ENCODE assay signal across 13 cellular contexts in genomic region chr16:19704321-19705130, GRCh38. TPM values are rescaled to one million over a fixed set of nuclear protein-coding genes. Genes with fewer than 3 reads are reported as not detected.
DNase-seq lines count a peak whose midpoint lies in the region; ATAC-seq, FAIRE-seq and TF ChIP-seq lines count a peak whose summit lies in the region.
"Had no signal": no experiment of that assay in that cellular context is flagged by ENCODE, and none has a peak within 500 bp of the region (broad histone marks: within the 10 kb centered on the region; RNA-seq: fewer than 3 reads in every experiment).

No MANE protein-coding gene starts in this region.

- H3K27ac ChIP-seq in lung (ENCODE audit: low read depth in 1 of 2, low read length in 1 of 2) = peak overlapping the region; percentile 4 to 61
- H3K27ac ChIP-seq in prostate gland = no peak overlapping the region

- no peaks in the 10 kb centered on the region for H3K9me3 ChIP-seq in lung (ENCODE audit: control insufficient read depth in 2 of 2, insufficient read depth in 1 of 2, low read length in 1 of 2)
- H3K9me3 ChIP-seq in prostate gland = no peaks in the 10 kb centered on the region

- FAIRE-seq in urothelium cell line (lab: Jason Lieb, UNC) = no peak
- FAIRE-seq: A204.1, GM12878, HTR-8/SVneo had no signal

- peak overlapping the region; percentile 20 for H3K27ac Mint-ChIP-seq in activated CD8-positive, alpha-beta T cell treated with anti-CD3 and anti-CD28 coated beads for 36 hours
- H3K27ac Mint-ChIP-seq in activated CD8-positive, alpha-beta T cell treated with anti-CD3 and anti-CD28 coated beads, Interleukin-2, amount 10 ng/mL, durations not matched to agents 7 days and 5 days = no peak overlapping the region
- peak overlapping the region; percentile 48 for H3K27ac Mint-ChIP-seq in endothelial cell (ENCODE audit: unreplicated experiment)
- H3K27ac Mint-ChIP-seq: stimulated activated naive CD8-positive, alpha-beta T cell treated with anti-CD3 and anti-CD28 coated beads, Interleukin-15, Interleukin-2, amounts not matched to agents 100 ng/mL and 50 ng/mL, for 24 hours had no signal

- TF ChIP-seq CTCF in activated CD8-positive, alpha-beta T cell treated with anti-CD3 and anti-CD28 coated beads for 36 hours (IDR thresholded peaks at IDR 0.05) = no peak
- TF ChIP-seq CTCF in endothelial cell (IDR thresholded peaks at IDR 0.05; ENCODE audit: unreplicated experiment) (no peak), lung (IDR thresholded peaks at IDR 0.05; ENCODE audit: control extremely low read depth, extremely low read depth) (no peak), prostate gland (IDR thresholded peaks at IDR 0.05) (no peak)

- no peak for DNase-seq in activated CD8-positive, alpha-beta T cell treated with anti-CD3 and anti-CD28 coated beads for 36 hours
- no peak for DNase-seq in activated CD8-positive, alpha-beta T cell treated with anti-CD3 and anti-CD28 coated beads, Interleukin-2, amount 10 ng/mL, durations not matched to agents 7 days and 5 days
- DNase-seq in endothelial cell (ENCODE audit: low spot score) (no peak), lung (ENCODE audit: low spot score) (peak; percentile 51), urothelium cell line (ENCODE audit: low spot score) (peak; percentile 12), NCI-H1436 (lab: John Stamatoyannopoulos, UW) (no peak), prostate gland (ENCODE audit: low spot score) (no peak)
- DNase-seq: NCI-H446 had no signal

- peaks cover 0 to 17% of the 10 kb centered on the region in 2 donors for H3K4me1 ChIP-seq in lung (ENCODE audit: control insufficient read depth in 2 of 2, insufficient read depth in 2 of 2, low read length in 2 of 2)
- H3K4me1 ChIP-seq in prostate gland (replicated peaks) = no peaks in the 10 kb centered on the region

- H3K36me3 ChIP-seq in lung (ENCODE audit: control insufficient read depth in 2 of 2, insufficient read depth in 2 of 2, low read length in 2 of 2) (peaks cover 3 to 36% of the 10 kb centered on the region in 2 donors), prostate gland (peaks cover 0 to 5% of the 10 kb centered on the region in 2 donors)

- peaks cover 2% of the 10 kb centered on the region for H3K4me1 Mint-ChIP-seq in activated CD8-positive, alpha-beta T cell treated with anti-CD3 and anti-CD28 coated beads for 36 hours (ENCODE audit: low read depth)
- no peaks in the 10 kb centered on the region for H3K4me1 Mint-ChIP-seq in activated CD8-positive, alpha-beta T cell treated with anti-CD3 and anti-CD28 coated beads, Interleukin-2, amount 10 ng/mL, durations not matched to agents 7 days and 5 days (ENCODE audit: low read depth)
- peaks cover 14% of the 10 kb centered on the region for H3K4me1 Mint-ChIP-seq in endothelial cell (ENCODE audit: unreplicated experiment)

- no peaks in the 10 kb centered on the region for H3K9me3 Mint-ChIP-seq in activated CD8-positive, alpha-beta T cell treated with anti-CD3 and anti-CD28 coated beads for 36 hours
- no peaks in the 10 kb centered on the region for H3K9me3 Mint-ChIP-seq in activated CD8-positive, alpha-beta T cell treated with anti-CD3 and anti-CD28 coated beads, Interleukin-2, amount 10 ng/mL, durations not matched to agents 7 days and 5 days (ENCODE audit: insufficient read depth)
- H3K9me3 Mint-ChIP-seq in endothelial cell (ENCODE audit: unreplicated experiment) = no peaks in the 10 kb centered on the region
- H3K9me3 Mint-ChIP-seq: stimulated activated naive CD8-positive, alpha-beta T cell treated with anti-CD3 and anti-CD28 coated beads, Interleukin-15, Interleukin-2, amounts not matched to agents 100 ng/mL and 50 ng/mL, for 24 hours had no signal

- TF ChIP-seq POLR2A in prostate gland (IDR thresholded peaks at IDR 0.05) = no peak

- CTCF ChIA-PET in activated CD8-positive, alpha-beta T cell treated with anti-CD3 and anti-CD28 coated beads for 36 hours (lab: Charles Lee) = interaction anchor here (1.3 kb wide), 1 partner anchor 182 kb away, joined by 3 read pairs; no protein-coding TSS in a partner anchor
- CTCF ChIA-PET in activated CD8-positive, alpha-beta T cell treated with anti-CD3 and anti-CD28 coated beads, Interleukin-2, amount 10 ng/mL, durations not matched to agents 7 days and 5 days (lab: Charles Lee) = no interaction called here

- POLR2A ChIA-PET in activated CD8-positive, alpha-beta T cell treated with anti-CD3 and anti-CD28 coated beads for 36 hours (lab: Charles Lee) = no interaction called here
- POLR2A ChIA-PET in activated CD8-positive, alpha-beta T cell treated with anti-CD3 and anti-CD28 coated beads, Interleukin-2, amount 10 ng/mL, durations not matched to agents 7 days and 5 days (lab: Charles Lee) = interaction anchor here (0.6 kb wide), 1 partner anchor 157 kb away, joined by 3 read pairs; no protein-coding TSS in a partner anchor

- no peaks in the 10 kb centered on the region for H3K27me3 Mint-ChIP-seq in activated CD8-positive, alpha-beta T cell treated with anti-CD3 and anti-CD28 coated beads for 36 hours
- H3K27me3 Mint-ChIP-seq in activated CD8-positive, alpha-beta T cell treated with anti-CD3 and anti-CD28 coated beads, Interleukin-2, amount 10 ng/mL, durations not matched to agents 7 days and 5 days (ENCODE audit: low read depth) = no peaks in the 10 kb centered on the region
- peaks cover 4% of the 10 kb centered on the region for H3K27me3 Mint-ChIP-seq in endothelial cell (ENCODE audit: unreplicated experiment)
- H3K27me3 Mint-ChIP-seq: stimulated activated naive CD8-positive, alpha-beta T cell treated with anti-CD3 and anti-CD28 coated beads, Interleukin-15, Interleukin-2, amounts not matched to agents 100 ng/mL and 50 ng/mL, for 24 hours had no signal

- H3K36me3 Mint-ChIP-seq in activated CD8-positive, alpha-beta T cell treated with anti-CD3 and anti-CD28 coated beads for 36 hours (ENCODE audit: low read depth) = peaks cover 69% of the 10 kb centered on the region
- peaks cover 56% of the 10 kb centered on the region for H3K36me3 Mint-ChIP-seq in activated CD8-positive, alpha-beta T cell treated with anti-CD3 and anti-CD28 coated beads, Interleukin-2, amount 10 ng/mL, durations not matched to agents 7 days and 5 days (ENCODE audit: low read depth)
- H3K36me3 Mint-ChIP-seq in endothelial cell (ENCODE audit: low read depth, unreplicated experiment) = peaks cover 54% of the 10 kb centered on the region

- H3K4me3 ChIP-seq in lung (no peak overlapping the region), prostate gland (no peak overlapping the region)
- H3K4me3 ChIP-seq: GM12878 had no signal

- 54 to 63% methylated on average over 18 of the region's 18 CpGs for WGBS in lung, 2 donors
- WGBS in prostate gland = 88% methylated on average over 18 of the region's 18 CpGs

- intact Hi-C loops in activated CD8-positive, alpha-beta T cell treated with anti-CD3 and anti-CD28 coated beads for 36 hours (cut with micrococcal nuclease) = no loop called here
- intact Hi-C loops in prostate gland (cut with DNase I) = no loop called here

- no peak overlapping the region for H3K4me3 Mint-ChIP-seq in activated CD8-positive, alpha-beta T cell treated with anti-CD3 and anti-CD28 coated beads for 36 hours
- no peak overlapping the region for H3K4me3 Mint-ChIP-seq in activated CD8-positive, alpha-beta T cell treated with anti-CD3 and anti-CD28 coated beads, Interleukin-2, amount 10 ng/mL, durations not matched to agents 7 days and 5 days
- peak overlapping the region; percentile 73 for H3K4me3 Mint-ChIP-seq in endothelial cell (ENCODE audit: unreplicated experiment)
- H3K4me3 Mint-ChIP-seq: stimulated activated naive CD8-positive, alpha-beta T cell treated with anti-CD3 and anti-CD28 coated beads, Interleukin-15, Interleukin-2, amounts not matched to agents 100 ng/mL and 50 ng/mL, for 24 hours had no signal

- H3K27me3 ChIP-seq in lung (ENCODE audit: control insufficient read depth, insufficient read depth) = no peaks in the 10 kb centered on the region
- no peaks in the 10 kb centered on the region for H3K27me3 ChIP-seq in prostate gland (replicated peaks; ENCODE audit: insufficient read depth)

- ATAC-seq in activated CD8-positive, alpha-beta T cell treated with anti-CD3 and anti-CD28 coated beads for 36 hours = no peak
- ATAC-seq in activated CD8-positive, alpha-beta T cell treated with anti-CD3 and anti-CD28 coated beads, Interleukin-2, amount 10 ng/mL, durations not matched to agents 7 days and 5 days = no peak
- peak; percentile 54 for ATAC-seq in lung (ENCODE audit: insufficient read depth, low FRiP score)
- ATAC-seq in GM21367 (IDR thresholded peaks at IDR 0.05; ENCODE audit: unreplicated experiment) = no peak
- ATAC-seq: GM12878 had no signal

RNA-seq across cellular contexts. Expression of gene KNOP1, which starts 13.5 kb away (rescaled TPM):
- total RNA-seq in activated CD8-positive, alpha-beta T cell treated with anti-CD3 and anti-CD28 coated beads for 36 hours = 10 to 100 TPM; 27.8 to 28.6 TPM
- total RNA-seq in activated CD8-positive, alpha-beta T cell treated with anti-CD3 and anti-CD28 coated beads, Interleukin-2, amount 10 ng/mL, durations not matched to agents 7 days and 5 days = 10 to 100 TPM; 22.0 to 23.7 TPM
- 36.6 TPM for total RNA-seq in endothelial cell (ENCODE audit: unreplicated experiment)
- total RNA-seq in lung = 10 to 100 TPM; 12.7 to 14.7 TPM
- polyA plus RNA-seq in lung = 10 to 100 TPM; 11.7 to 14.2 TPM
- 10 to 100 TPM; 11.2 to 26.6 TPM for total RNA-seq in prostate gland

RNA-seq across cellular contexts. Expression of gene IQCK, which starts 13.5 kb away (rescaled TPM):
- total RNA-seq in activated CD8-positive, alpha-beta T cell treated with anti-CD3 and anti-CD28 coated beads for 36 hours = 1 to 10 TPM; 1.7 to 3.5 TPM
- under 1 TPM; 0.81 to 0.97 TPM for total RNA-seq in activated CD8-positive, alpha-beta T cell treated with anti-CD3 and anti-CD28 coated beads, Interleukin-2, amount 10 ng/mL, durations not matched to agents 7 days and 5 days
- total RNA-seq in endothelial cell (ENCODE audit: unreplicated experiment) (18.6 TPM), lung (10 to 100 TPM; 26.6 to 27.0 TPM), prostate gland (10 to 100 TPM; 26.0 to 42.2 TPM)
- 10 to 100 TPM; 12.7 to 14.1 TPM for polyA plus RNA-seq in lung

Comparison
In these comparisons a context has a peak if more than half of its experiments do, and no peak if none do; other contexts are left out.
1. DNase-seq: peak in lung (single experiment) and urothelium cell line (single experiment); none in activated CD8-positive, alpha-beta T cell treated with anti-CD3 and anti-CD28 coated beads for 36 hours (single experiment), activated CD8-positive, alpha-beta T cell treated with anti-CD3 and anti-CD28 coated beads, Interleukin-2, amount 10 ng/mL, durations not matched to agents 7 days and 5 days (single experiment), endothelial cell (single experiment), NCI-H1436 (single experiment) and prostate gland (single experiment).
2. H3K27ac ChIP-seq: peak in lung (2 of 2); none in prostate gland (0 of 2).